ENCODE assay signal across 8 cellular contexts in the genomic region with DNA sequence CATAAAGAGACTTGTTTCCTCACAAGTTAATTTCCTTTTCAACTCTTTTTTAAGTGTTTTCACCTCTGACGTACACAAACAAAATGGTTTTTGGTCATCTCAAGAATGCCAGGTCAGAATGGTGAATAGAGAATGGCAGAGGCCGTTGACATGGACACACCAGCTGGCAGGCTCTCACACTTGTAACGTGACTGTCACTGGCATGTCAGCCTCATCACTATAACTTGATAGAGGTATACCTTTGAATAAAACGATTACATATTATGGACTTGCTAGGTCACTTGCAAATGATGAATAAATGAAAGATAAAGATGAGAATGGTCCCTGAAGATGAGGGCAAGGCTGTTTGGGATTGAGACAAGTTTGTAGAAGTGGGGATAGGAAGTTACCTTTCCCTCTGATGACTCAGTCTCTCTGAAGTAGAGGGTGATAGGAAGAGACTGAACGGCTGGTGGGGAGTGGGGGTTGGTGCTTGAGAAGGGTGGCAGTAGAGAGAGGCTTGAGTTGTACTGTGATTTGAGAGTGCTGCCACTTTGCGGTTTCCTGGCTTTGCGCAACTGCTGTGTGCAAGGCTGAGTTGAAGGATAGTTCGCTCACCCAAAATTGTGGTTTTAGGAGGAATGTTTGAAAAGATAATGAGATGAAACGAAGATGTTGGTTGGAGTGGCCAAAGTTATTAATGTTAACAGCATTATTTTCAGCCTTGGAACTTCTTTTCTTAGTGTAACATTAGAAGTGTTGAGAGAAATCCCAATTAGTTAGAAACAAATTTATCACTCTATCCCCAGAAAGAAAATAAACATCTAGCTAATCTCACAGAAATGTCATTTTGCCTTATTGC. TPM values are rescaled to one million over a fixed set of nuclear protein-coding genes. Genes with fewer than 3 reads are reported as not detected.
A peak's percentile ranks its signal among the peaks of the same experiment; 100 is the strongest.
DNase-seq lines count a peak whose midpoint lies in the region; ATAC-seq and TF ChIP-seq lines count a peak whose summit lies in the region.

No MANE protein-coding gene starts in this region.

- intact Hi-C loops in transverse colon (cut with DNase I; ENCODE audit: low total_unique reads) = no loop called here

- H3F3A ChIP-seq in Loucy (ENCODE audit: low read depth) = peaks cover 12% of the 10 kb centered on the region

- H2AFZ ChIP-seq in Loucy (ENCODE audit: low read length) = no peak overlapping the region

- in situ Hi-C loops in transverse colon (cut with MboI; ENCODE audit: low pct_ligation_motif_present in 1 of 4, low pct_unique_long_range_greater_than_20kb in 1 of 4, low sequenced_read_pairs in 3 of 4) = no loop called here

- peak; percentile 86 for DNase-seq in A172 (ENCODE audit: low spot score)
- peak; percentile 66 for DNase-seq in activated CD8-positive, alpha-beta memory T cell treated with anti-CD3 and anti-CD28 coated beads for 24 hours
- DNase-seq in iris pigment epithelial cell (ENCODE audit: low read depth) = peak; percentile 78
- no peak for DNase-seq in transverse colon
- no peak for DNase-seq in LoVo (ENCODE audit: low spot score)

- H3K9me3 ChIP-seq in Loucy (ENCODE audit: insufficient read depth, low read depth, low read length) (no peaks in the 10 kb centered on the region), transverse colon (no peaks in the 10 kb centered on the region)

- peak overlapping the region; percentile 32 for H3K4me3 ChIP-seq in Loucy (ENCODE audit: low read length, poor library complexity, severe bottlenecking)
- H3K4me3 ChIP-seq in transverse colon = no peak overlapping the region

- peak overlapping the region; percentile 66 for H3K4me2 ChIP-seq in Loucy (ENCODE audit: low read depth, low read length, poor library complexity, severe bottlenecking)

- peaks cover 34% of the 10 kb centered on the region for H3K36me3 ChIP-seq in Loucy (ENCODE audit: insufficient read depth, low read length)
- peaks cover 0 to 39% (median 4%) of the 10 kb centered on the region in 4 donors for H3K36me3 ChIP-seq in transverse colon

- peaks cover 59% of the 10 kb centered on the region for H3K4me1 ChIP-seq in Loucy (ENCODE audit: insufficient read depth, low read length, poor library complexity, severe bottlenecking)
- peaks cover 2 to 18% (median 6%) of the 10 kb centered on the region in 4 donors for H3K4me1 ChIP-seq in transverse colon

- no peak for TF ChIP-seq EP300 in transverse colon (IDR thresholded peaks at IDR 0.05; ENCODE audit: low read depth)

- H4K20me1 ChIP-seq in Loucy (ENCODE audit: insufficient read depth, low read length, poor library complexity, severe bottlenecking) = peaks cover 6% of the 10 kb centered on the region

- TF ChIP-seq POLR2A in transverse colon (IDR thresholded peaks at IDR 0.05) = no peak

- H3K9ac ChIP-seq in Loucy (ENCODE audit: low read depth, low read length, poor library complexity, severe bottlenecking) = peak overlapping the region; percentile 0

- peaks cover 15% of the 10 kb centered on the region for H3K79me2 ChIP-seq in Loucy (ENCODE audit: insufficient read depth, low read length)

- H3K27me3 ChIP-seq in Loucy (ENCODE audit: insufficient read depth, low read length, poor library complexity, severe bottlenecking) = no peaks in the 10 kb centered on the region
- H3K27me3 ChIP-seq in transverse colon = no peaks in the 10 kb centered on the region

- H3K27ac ChIP-seq in transverse colon = no peak overlapping the region

- no peaks in the 10 kb centered on the region for H3K9me2 ChIP-seq in Loucy (replicated peaks; ENCODE audit: low read depth, low read length)

- no peak for ATAC-seq in GM19395 (IDR thresholded peaks at IDR 0.05; ENCODE audit: unreplicated experiment)
- ATAC-seq in HG03439 (IDR thresholded peaks at IDR 0.05; ENCODE audit: unreplicated experiment) = no peak

- TF ChIP-seq CTCF in Loucy (conservative IDR thresholded peaks at IDR 0.05; ENCODE audit: low read length) (0 out of 2 replicates have a peak, but pooled peaks have one; percentile 20), transverse colon (IDR thresholded peaks at IDR 0.05) (no peak)

- 68 to 73% methylated on average over 6 to 9 of the region's 9 CpGs for WGBS in transverse colon (ENCODE audit: low coverage in 1 of 2), 2 donors

RNA-seq across cellular contexts. Expression of gene TBPL1, which starts 30.3 kb away (rescaled TPM):
- 31.1 and 32.3 TPM in 2 replicates for total RNA-seq in A172 (2014; rRNA removed; shearing (Covaris generic))
- total RNA-seq in transverse colon = 1 to 10 TPM in 3 of 4 donors, not detected in 1; 4.8 to 10.0 (median 4.9) TPM

Comparison
In these comparisons a context has a peak if more than half of its experiments do, and no peak if none do; other contexts are left out.
1. DNase-seq: peak in A172 (single experiment), activated CD8-positive, alpha-beta memory T cell treated with anti-CD3 and anti-CD28 coated beads for 24 hours (single experiment) and iris pigment epithelial cell (single experiment); none in transverse colon (single experiment) and LoVo (single experiment).